Comparison of ENCODE assay signal across 16 cellular contexts in genomic region chr4:99029018-99029735, GRCh38. TPM values are rescaled to one million over a fixed set of nuclear protein-coding genes. Genes with fewer than 3 reads are reported as not detected.
DNase-seq lines count a peak whose midpoint lies in the region; ATAC-seq and TF ChIP-seq lines count a peak whose summit lies in the region.
"Had no signal": no experiment of that assay in that cellular context is flagged by ENCODE, and none has a peak within 500 bp of the region (broad histone marks: within the 10 kb centered on the region; RNA-seq: fewer than 3 reads in every experiment).

No MANE protein-coding gene starts in this region.

- no peak for TF ChIP-seq EP300 in SK-N-SH (IDR thresholded peaks at IDR 0.05; ENCODE audit: borderline replicate concordance in 1 of 2, low read depth in 1 of 2, low read length in 1 of 2)

- H3K9ac ChIP-seq in SK-N-SH = no peak overlapping the region
- H3K9ac ChIP-seq: KMS-11 had no signal

- no peaks in the 10 kb centered on the region for H3K27me3 Mint-ChIP-seq in activated T-helper 1 cell treated with anti-CD3 and anti-CD28 coated beads, Interleukin-12 subunit alpha, Interleukin-12 subunit beta, Interleukin-2, Interleukin-4 antibody, amounts not matched to agents 30 ng/mL and 10 ng/mL and 1 ng/mL, durations not matched to agents 14 hours and 24 hours and 36 hours (ENCODE audit: insufficient read depth)
- H3K27me3 Mint-ChIP-seq: activated naive CD4-positive, alpha-beta T cell treated with anti-CD3 and anti-CD28 coated beads, Interleukin-2, amount 10 ng/mL, durations not matched to agents 7 days and 5 days had no signal

- no peak overlapping the region for H2AFZ ChIP-seq in SK-N-SH (ENCODE audit: low read depth)

- no peak for DNase-seq in SK-N-SH
- DNase-seq in amniotic epithelial cell (ENCODE audit: low read depth) = peak; percentile 13
- no peak for DNase-seq in stimulated activated effector memory CD8-positive, alpha-beta T cell treated with anti-CD3 and anti-CD28 coated beads, Interleukin-12 subunit alpha, Interleukin-12 subunit beta, amount 100 ng/mL, for 72 hours (ENCODE audit: low spot score in 2 of 2)
- DNase-seq in activated T-helper 1 cell treated with anti-CD3 and anti-CD28 coated beads, Interleukin-12 subunit alpha, Interleukin-12 subunit beta, Interleukin-2, Interleukin-4 antibody, amounts not matched to agents 30 ng/mL and 10 ng/mL and 1 ng/mL, durations not matched to agents 14 hours and 24 hours and 36 hours (ENCODE audit: low spot score) = no peak
- DNase-seq in activated naive CD4-positive, alpha-beta T cell treated with anti-CD3 and anti-CD28 coated beads, Interleukin-2, amount 50 U/mL, for 16 hours = no peak
- DNase-seq in stimulated activated CD4-positive, alpha-beta T cell treated with anti-CD3 and anti-CD28 coated beads, Interleukin-4, amount 100 ng/mL, for 4 hours = no peak
- DNase-seq: activated CD4-positive, CD25-positive, alpha-beta regulatory T cell treated with anti-CD3 and anti-CD28 coated beads, Interleukin-2, amount 50 U/mL, for 72 hours; activated naive CD4-positive, alpha-beta T cell treated with anti-CD3 and anti-CD28 coated beads, Interleukin-2, amount 10 ng/mL, durations not matched to agents 7 days and 5 days; EL; left lung; NCI-H2227 treated with DMSO at 0.1 percent for 48 hours had no signal

- no peaks in the 10 kb centered on the region for H3K9me2 ChIP-seq in SK-N-SH

- H3K4me1 ChIP-seq in SK-N-SH (ENCODE audit: control insufficient read depth in 1 of 2, insufficient read depth in 2 of 2, low read depth in 1 of 2, low read length in 1 of 2) = peaks cover 0 to 2% of the 10 kb centered on the region in 2 experiments; a peak in 3 of 4 replicates
- H3K4me1 ChIP-seq: left lung had no signal

- H3K36me3 Mint-ChIP-seq in stimulated activated effector memory CD8-positive, alpha-beta T cell treated with anti-CD3 and anti-CD28 coated beads, Interleukin-12 subunit alpha, Interleukin-12 subunit beta, amount 100 ng/mL, for 72 hours = peaks cover 22% of the 10 kb centered on the region
- peaks cover 16% of the 10 kb centered on the region for H3K36me3 Mint-ChIP-seq in activated T-helper 1 cell treated with anti-CD3 and anti-CD28 coated beads, Interleukin-12 subunit alpha, Interleukin-12 subunit beta, Interleukin-2, Interleukin-4 antibody, amounts not matched to agents 30 ng/mL and 10 ng/mL and 1 ng/mL, durations not matched to agents 14 hours and 24 hours and 36 hours (ENCODE audit: low read depth)

- no peaks in the 10 kb centered on the region for H3K9me3 ChIP-seq in SK-N-SH
- H3K9me3 ChIP-seq: left lung, right atrium auricular region, tibial nerve had no signal

- intact Hi-C loops in activated T-helper 1 cell treated with anti-CD3 and anti-CD28 coated beads, Interleukin-12 subunit alpha, Interleukin-12 subunit beta, Interleukin-2, Interleukin-4 antibody, amounts not matched to agents 30 ng/mL and 10 ng/mL and 1 ng/mL, durations not matched to agents 14 hours and 24 hours and 36 hours (cut with micrococcal nuclease) = no loop called here

- peaks cover 14 to 18% of the 10 kb centered on the region in 2 experiments for H3K36me3 ChIP-seq in SK-N-SH (replicated peaks in 1 of 2; ENCODE audit: control insufficient read depth in 1 of 2, insufficient read depth in 2 of 2, low read length in 1 of 2)
- H3K36me3 ChIP-seq: right atrium auricular region had no signal

- no peak overlapping the region for H3K4me3 Mint-ChIP-seq in stimulated activated effector memory CD8-positive, alpha-beta T cell treated with anti-CD3 and anti-CD28 coated beads, Interleukin-12 subunit alpha, Interleukin-12 subunit beta, amount 100 ng/mL, for 72 hours
- H3K4me3 Mint-ChIP-seq in activated T-helper 1 cell treated with anti-CD3 and anti-CD28 coated beads, Interleukin-12 subunit alpha, Interleukin-12 subunit beta, Interleukin-2, Interleukin-4 antibody, amounts not matched to agents 30 ng/mL and 10 ng/mL and 1 ng/mL, durations not matched to agents 14 hours and 24 hours and 36 hours = no peak overlapping the region
- H3K4me3 Mint-ChIP-seq: activated naive CD4-positive, alpha-beta T cell treated with anti-CD3 and anti-CD28 coated beads, Interleukin-2, amount 10 ng/mL, durations not matched to agents 7 days and 5 days had no signal

- CTCF ChIA-PET in SK-N-SH (lab: Yijun Ruan, JAX) = interaction anchor here (1.0 kb wide), 1 partner anchor 10 kb away, joined by 4 read pairs; no protein-coding TSS in a partner anchor

- H3K79me2 ChIP-seq in SK-N-SH (ENCODE audit: insufficient read depth) = peaks cover 95% of the 10 kb centered on the region

- H3K27ac ChIP-seq in SK-N-SH (ENCODE audit: low read depth in 2 of 2, low read length in 1 of 2) = no peak overlapping the region
- H3K27ac ChIP-seq: KMS-11, left lung, right atrium auricular region, tibial nerve had no signal

- no peak overlapping the region for H3K4me2 ChIP-seq in SK-N-SH
- H3K4me2 ChIP-seq: KMS-11 had no signal

- H3K4me1 Mint-ChIP-seq in stimulated activated effector memory CD8-positive, alpha-beta T cell treated with anti-CD3 and anti-CD28 coated beads, Interleukin-12 subunit alpha, Interleukin-12 subunit beta, amount 100 ng/mL, for 72 hours = peaks cover 38% of the 10 kb centered on the region
- H3K4me1 Mint-ChIP-seq in activated T-helper 1 cell treated with anti-CD3 and anti-CD28 coated beads, Interleukin-12 subunit alpha, Interleukin-12 subunit beta, Interleukin-2, Interleukin-4 antibody, amounts not matched to agents 30 ng/mL and 10 ng/mL and 1 ng/mL, durations not matched to agents 14 hours and 24 hours and 36 hours (ENCODE audit: low read depth) = peaks cover 29% of the 10 kb centered on the region

- POLR2A ChIA-PET in SK-N-SH (lab: Yijun Ruan, JAX) = interaction anchor here (0.6 kb wide), 1 partner anchor 56 kb away, joined by 3 read pairs; no protein-coding TSS in a partner anchor

- peak overlapping the region; percentile 13 for H3K27ac Mint-ChIP-seq in stimulated activated effector memory CD8-positive, alpha-beta T cell treated with anti-CD3 and anti-CD28 coated beads, Interleukin-12 subunit alpha, Interleukin-12 subunit beta, amount 100 ng/mL, for 72 hours
- no peak overlapping the region for H3K27ac Mint-ChIP-seq in activated T-helper 1 cell treated with anti-CD3 and anti-CD28 coated beads, Interleukin-12 subunit alpha, Interleukin-12 subunit beta, Interleukin-2, Interleukin-4 antibody, amounts not matched to agents 30 ng/mL and 10 ng/mL and 1 ng/mL, durations not matched to agents 14 hours and 24 hours and 36 hours
- H3K27ac Mint-ChIP-seq: activated naive CD4-positive, alpha-beta T cell treated with anti-CD3 and anti-CD28 coated beads, Interleukin-2, amount 10 ng/mL, durations not matched to agents 7 days and 5 days had no signal

- TF ChIP-seq RAD21 in SK-N-SH (IDR thresholded peaks at IDR 0.05; ENCODE audit: low read length) = no peak

- no peaks in the 10 kb centered on the region for H3F3A ChIP-seq in SK-N-SH (replicated peaks; ENCODE audit: insufficient read depth)

- peaks cover 20% of the 10 kb centered on the region for H4K20me1 ChIP-seq in SK-N-SH (ENCODE audit: insufficient read depth)

- H3K27me3 ChIP-seq in SK-N-SH (ENCODE audit: insufficient read depth) = no peaks in the 10 kb centered on the region
- H3K27me3 ChIP-seq: left lung, right atrium auricular region, tibial nerve had no signal

- TF ChIP-seq CTCF in SK-N-SH (IDR thresholded peaks at IDR 0.05) = no peak

- 6% methylated on average over 1 of the region's 1 CpG for WGBS in SK-N-SH (ENCODE audit: low lambda C conversion rate)

- H3K4me3 ChIP-seq in SK-N-SH (ENCODE audit: low read depth in 2 of 2, low read length in 1 of 2) = no peak overlapping the region
- H3K4me3 ChIP-seq: left lung, right atrium auricular region, tibial nerve had no signal

- no peaks in the 10 kb centered on the region for H3K9me3 Mint-ChIP-seq in stimulated activated effector memory CD8-positive, alpha-beta T cell treated with anti-CD3 and anti-CD28 coated beads, Interleukin-12 subunit alpha, Interleukin-12 subunit beta, amount 100 ng/mL, for 72 hours
- H3K9me3 Mint-ChIP-seq in activated T-helper 1 cell treated with anti-CD3 and anti-CD28 coated beads, Interleukin-12 subunit alpha, Interleukin-12 subunit beta, Interleukin-2, Interleukin-4 antibody, amounts not matched to agents 30 ng/mL and 10 ng/mL and 1 ng/mL, durations not matched to agents 14 hours and 24 hours and 36 hours = no peaks in the 10 kb centered on the region
- H3K9me3 Mint-ChIP-seq: activated naive CD4-positive, alpha-beta T cell treated with anti-CD3 and anti-CD28 coated beads, Interleukin-2, amount 10 ng/mL, durations not matched to agents 7 days and 5 days had no signal

- ATAC-seq in SK-N-SH treated with all-trans-retinoic acid at 6 μM for 48 hours = peak; percentile 37; the same call in 1 of the 3 replicates
- peak; percentile 75 for ATAC-seq in HG02973 (IDR thresholded peaks at IDR 0.05; ENCODE audit: unreplicated experiment)
- ATAC-seq in stimulated activated effector memory CD8-positive, alpha-beta T cell treated with anti-CD3 and anti-CD28 coated beads, Interleukin-12 subunit alpha, Interleukin-12 subunit beta, amount 100 ng/mL, for 72 hours = no peak
- ATAC-seq: left lung had no signal

TF ChIP-seq in SK-N-SH treated with all-trans-retinoic acid at 6 μM for 48 hours, 23 proteins besides CTCF, POLR2A, EP300 and RAD21 (continues in another document):
- TF ChIP-seq ZFP3 (CRISPR knock-in tag; IDR thresholded peaks at IDR 0.05) (no peak), ZNF565 (CRISPR knock-in tag; conservative IDR thresholded peaks at IDR 0.05; ENCODE audit: low read depth) (no peak), ZC3H10 (CRISPR knock-in tag; IDR thresholded peaks at IDR 0.05) (no peak)

RNA-seq across cellular contexts. Expression of gene METAP1, which starts 33.7 kb away (rescaled TPM):
- 41.0 and 51.2 TPM in 2 replicates for polyA plus RNA-seq in SK-N-SH (2012; rRNA removed)
- 56.5 and 63.6 TPM in 2 replicates for polyA plus RNA-seq in SK-N-SH (2012; cell fraction: cytosol; rRNA removed)
- polyA plus RNA-seq in SK-N-SH (2012; cell fraction: nucleus; rRNA removed) = 54.6 and 62.8 TPM in 2 replicates
- total RNA-seq in activated T-helper 1 cell treated with anti-CD3 and anti-CD28 coated beads, Interleukin-12 subunit alpha, Interleukin-12 subunit beta, Interleukin-2, Interleukin-4 antibody, amounts not matched to agents 30 ng/mL and 10 ng/mL and 1 ng/mL, durations not matched to agents 14 hours and 24 hours and 36 hours = 58.1 and 61.3 TPM in 2 replicates

RNA-seq across cellular contexts. Expression of gene ADH5, which starts 59.4 kb away (rescaled TPM):
- polyA plus RNA-seq in SK-N-SH (2012; rRNA removed) = 111 and 159 TPM in 2 replicates
- polyA plus RNA-seq in SK-N-SH (2012; cell fraction: cytosol; rRNA removed) = 159 and 202 TPM in 2 replicates
- polyA plus RNA-seq in SK-N-SH (2012; cell fraction: nucleus; rRNA removed) = 51.8 and 112 TPM in 2 replicates
- total RNA-seq in activated T-helper 1 cell treated with anti-CD3 and anti-CD28 coated beads, Interleukin-12 subunit alpha, Interleukin-12 subunit beta, Interleukin-2, Interleukin-4 antibody, amounts not matched to agents 30 ng/mL and 10 ng/mL and 1 ng/mL, durations not matched to agents 14 hours and 24 hours and 36 hours = 68.8 and 74.9 TPM in 2 replicates
